ENCODE assay signal across 28 cellular contexts in genomic region chr15:51448592-51449494, GRCh38.
A peak's percentile ranks its signal among the peaks of the same experiment; 100 is the strongest.
DNase-seq lines count a peak whose midpoint lies in the region; ATAC-seq, FAIRE-seq and TF ChIP-seq lines count a peak whose summit lies in the region.
"Had no signal": no experiment of that assay in that cellular context is flagged by ENCODE, and none has a peak within 500 bp of the region (broad histone marks: within the 10 kb centered on the region; RNA-seq: fewer than 3 reads in every experiment).

No MANE protein-coding gene starts in this region.

- H2AK5ac ChIP-seq in IMR-90 (ENCODE audit: low read depth, low read length), result no peak overlapping the region

- H3K36me3 ChIP-seq in IMR-90 (ENCODE audit: control insufficient read depth, insufficient read depth, low read length) (0 out of 2 replicates have a peak, but pooled peaks cover 3% of the 10 kb centered on the region), ovary (no peaks in the 10 kb centered on the region)
- H3K36me3 ChIP-seq: uterus had no signal

- H3K56ac ChIP-seq in IMR-90 (ENCODE audit: extremely low read depth, insufficient read depth, low read length), result no peak overlapping the region

- H4K91ac ChIP-seq in IMR-90 (ENCODE audit: insufficient read depth, low read depth, low read length), result no peak overlapping the region

- H3K18ac ChIP-seq in IMR-90 (ENCODE audit: low read depth, low read length), result no peak overlapping the region

- no peak overlapping the region for H2AFZ ChIP-seq in IMR-90 (replicated peaks; ENCODE audit: low read length, poor library complexity)

- intact Hi-C loops in IMR-90 (cut with micrococcal nuclease) (no loop called here), ovary (cut with DNase I) (no loop called here)

- H3K14ac ChIP-seq in IMR-90 (replicated peaks; ENCODE audit: low read depth, low read length), result no peak overlapping the region

- H2BK120ac ChIP-seq in IMR-90 (ENCODE audit: low read depth, low read length), result no peak overlapping the region

- no peak overlapping the region for H2BK15ac ChIP-seq in IMR-90 (ENCODE audit: low read depth, low read length)

- 81% methylated on average over 7 of the region's 7 CpGs for WGBS in A549 (ENCODE audit: missing lambda C conversion rate)
- 92% methylated on average over 2 of the region's 7 CpGs; no CpG with 5 or more reads in 1 of the 2 experiments for WGBS in IMR-90 (ENCODE audit: extremely low coverage in 2 of 2, insufficient read length in 1 of 2), 2 experiments
- WGBS in ovary, 3 donors, result 65 to 73% (median 66%) methylated on average over 7 of the region's 7 CpGs

- no peak overlapping the region for H2AK9ac ChIP-seq in IMR-90 (replicated peaks; ENCODE audit: low read depth, low read length, poor library complexity)

- POLR2A ChIA-PET in A549 (lab: Yijun Ruan, JAX), result no interaction called here
- POLR2A ChIA-PET in IMR-90 (lab: Charles Lee; ENCODE audit: unreplicated experiment), result no interaction called here

- in situ Hi-C loops in IMR-90 (cut with MboI; ENCODE audit: low sequenced_read_pairs), result no loop called here

- H3K4me3 ChIP-seq in A549, result no peak overlapping the region
- no peak overlapping the region for H3K4me3 ChIP-seq in IMR-90 (ENCODE audit: insufficient read depth, low read depth, low read length)
- H3K4me3 ChIP-seq in fibroblast of mammary gland (ENCODE audit: control insufficient read depth, low read depth, low read length), result no peak overlapping the region
- H3K4me3 ChIP-seq in ovary, result no peak overlapping the region
- H3K4me3 ChIP-seq: pancreas, smooth muscle cell, thoracic aorta, uterus had no signal

- DNase-seq in A549 (ENCODE audit: low read depth in 1 of 2, low spot score in 1 of 2), result no peak
- peak; percentile 10 for DNase-seq in IMR-90
- DNase-seq in amniotic epithelial cell (ENCODE audit: low read depth), result peak; percentile 89
- DNase-seq in fibroblast of mammary gland (ENCODE audit: low read depth), result peak; percentile 6
- no peak for DNase-seq in NCI-H1417 (lab: John Stamatoyannopoulos, UW)
- DNase-seq in ovary, result no peak
- DNase-seq: activated gamma-delta T cell treated with Interleukin-2 at 50 U/mL for 16 hours; activated naive CD8-positive, alpha-beta T cell treated with anti-CD3 and anti-CD28 coated beads, Interleukin-2, amount 50 U/mL, for 24 hours; activated T-cell treated with anti-CD3 and anti-CD28 coated beads, Interleukin-2, amount 50 U/mL, for 24 hours; CD4-positive, alpha-beta T cell; DMS79 treated with DMSO at 0.1 percent for 48 hours; GF-D8; hypothalamus; KG1; left colon; MM.1S; NCI-H510A; nephron progenitor cell; pancreas; stimulated activated CD4-positive, alpha-beta T cell treated with anti-CD3 and anti-CD28 coated beads, Interleukin-1b, Interleukin-23, amount 100 ng/mL, for 48 hours; T-cell; uterus had no signal

- peak overlapping the region; percentile 31; the same call in 2 of the 3 replicates for H3K4me2 ChIP-seq in A549
- H3K4me2 ChIP-seq in IMR-90 (ENCODE audit: low read depth, low read length), result no peak overlapping the region
- H3K4me2 ChIP-seq: smooth muscle cell had no signal

- no peak overlapping the region for H4K5ac ChIP-seq in IMR-90 (ENCODE audit: low read depth, low read length)

- TF ChIP-seq CTCF in A549 (IDR thresholded peaks at IDR 0.05), result no peak
- TF ChIP-seq CTCF in IMR-90 (conservative IDR thresholded peaks at IDR 0.05; ENCODE audit: low read depth, low read length), result no peak
- TF ChIP-seq CTCF in fibroblast of mammary gland (conservative IDR thresholded peaks at IDR 0.05; ENCODE audit: control insufficient read depth, insufficient read depth, low read depth, low read length), result no peak
- TF ChIP-seq CTCF in ovary (IDR thresholded peaks at IDR 0.05), result no peak

- H3K9me3 ChIP-seq in A549 (no peaks in the 10 kb centered on the region), IMR-90 (ENCODE audit: control insufficient read depth, insufficient read depth, low read length) (no peaks in the 10 kb centered on the region), ovary (no peaks in the 10 kb centered on the region)
- H3K9me3 ChIP-seq: pancreas, thoracic aorta, uterus had no signal

- no peak overlapping the region for H3K4ac ChIP-seq in IMR-90 (ENCODE audit: low read depth, low read length)

- H3K23ac ChIP-seq in IMR-90 (ENCODE audit: low read depth, low read length), result no peak overlapping the region; the same call in 1 of the 2 replicates

- no peak for TF ChIP-seq RAD21 in A549 (conservative IDR thresholded peaks at IDR 0.05 in 1 of 2, IDR thresholded peaks at IDR 0.05 in 1 of 2)
- TF ChIP-seq RAD21 in IMR-90 (IDR thresholded peaks at IDR 0.05; ENCODE audit: low read length), result no peak

- no peaks in the 10 kb centered on the region for H3K79me1 ChIP-seq in IMR-90 (ENCODE audit: low read depth in 1 of 2, low read length in 2 of 2)

- H3K4me1 ChIP-seq in A549 (peaks cover 22% of the 10 kb centered on the region), IMR-90 (ENCODE audit: control insufficient read depth, insufficient read depth, low read length) (0 out of 2 replicates have a peak, but pooled peaks cover 2% of the 10 kb centered on the region), ovary (ENCODE audit: insufficient read depth) (no peaks in the 10 kb centered on the region)
- H3K4me1 ChIP-seq: pancreas, uterus had no signal

- dilution Hi-C loops in IMR-90 (cut with HindIII; ENCODE audit: low sequenced_read_pairs, unreplicated experiment), result no loop called here

- peaks cover 2% of the 10 kb centered on the region for H3K9me1 ChIP-seq in IMR-90 (ENCODE audit: insufficient read depth, low read length)

- no peaks in the 10 kb centered on the region for H4K20me1 ChIP-seq in IMR-90 (ENCODE audit: insufficient read depth, low read length)

- FAIRE-seq in A549 (lab: Jason Lieb, UNC), result peak; percentile 83
- FAIRE-seq: A204.1, pancreas had no signal

- CTCF ChIA-PET in A549 (lab: Yijun Ruan, JAX), result interaction anchor here (0.8 to 1.5 kb wide), 3 partner anchors 10 to 35 kb away, joined by 3 read pairs; no protein-coding TSS in a partner anchor
- CTCF ChIA-PET in IMR-90 (lab: Yijun Ruan, JAX), result no interaction called here

- no peak overlapping the region for H2BK20ac ChIP-seq in IMR-90 (ENCODE audit: low read depth, low read length)

- H3K9ac ChIP-seq in IMR-90 (ENCODE audit: low read depth, low read length), result no peak overlapping the region

- no peak overlapping the region for H4K8ac ChIP-seq in IMR-90 (ENCODE audit: low read depth in 2 of 2, low read length in 2 of 2)

- TF ChIP-seq EP300 in A549 (IDR thresholded peaks at IDR 0.05) (no peak), ovary (IDR thresholded peaks at IDR 0.05) (no peak)

- no peak for ATAC-seq in A549
- peak; percentile 69 for ATAC-seq in IMR-90 (ENCODE audit: low read depth)
- ATAC-seq in GM21825 (IDR thresholded peaks at IDR 0.05; ENCODE audit: unreplicated experiment), result no peak
- ATAC-seq in GM19035 (IDR thresholded peaks at IDR 0.05; ENCODE audit: unreplicated experiment), result no peak
- ATAC-seq: activated naive CD8-positive, alpha-beta T cell treated with anti-CD3 and anti-CD28 coated beads, Interleukin-2, amount 50 U/mL, for 24 hours; left colon; T-cell had no signal

- H3K27me3 ChIP-seq in IMR-90 (ENCODE audit: control insufficient read depth, insufficient read depth, low read length) (no peaks in the 10 kb centered on the region), ovary (no peaks in the 10 kb centered on the region)
- H3K27me3 ChIP-seq: pancreas, uterus had no signal

- no peak for TF ChIP-seq POLR2A in A549 (IDR thresholded peaks at IDR 0.05; ENCODE audit: low read length)
- TF ChIP-seq POLR2A in IMR-90 (IDR thresholded peaks at IDR 0.05; ENCODE audit: low read depth, low read length), result no peak
- TF ChIP-seq POLR2A in ovary (IDR thresholded peaks at IDR 0.05), result no peak

- H3K27ac ChIP-seq in A549 (no peak overlapping the region), IMR-90 (ENCODE audit: insufficient read depth, low read length) (no peak overlapping the region), ovary (no peak overlapping the region)
- H3K27ac ChIP-seq: RWPE1, thoracic aorta, uterus had no signal

- no peak overlapping the region for H2BK5ac ChIP-seq in IMR-90 (ENCODE audit: low read depth, low read length, poor library complexity, severe bottlenecking)

- BruUV-seq in IMR-90 (replicated peaks; lab: Mats Ljungman, UMichigan), result no TSS peak

TF ChIP-seq in A549, 52 proteins besides CTCF, POLR2A, EP300 and RAD21:
- no peak for TF ChIP-seq SREBF2 (IDR thresholded peaks at IDR 0.05)
- peak; percentile 74 for TF ChIP-seq MAFK (IDR thresholded peaks at IDR 0.05; ENCODE audit: partially characterized antibody)

TF ChIP-seq in IMR-90, 13 proteins besides CTCF, POLR2A, EP300 and RAD21:
- TF ChIP-seq MAFK (IDR thresholded peaks at IDR 0.05; ENCODE audit: low read depth, low read length), result peak; percentile 57
- no peak for TF ChIP-seq SMC3 (IDR thresholded peaks at IDR 0.05; ENCODE audit: low read depth, low read length)
- no peak for TF ChIP-seq USF2 (IDR thresholded peaks at IDR 0.05; ENCODE audit: low read depth, low read length)

Comparison
In these comparisons a context has a peak if more than half of its experiments do, and no peak if none do; other contexts are left out.
1. DNase-seq: peak in IMR-90 (single experiment), amniotic epithelial cell (single experiment) and fibroblast of mammary gland (single experiment); none in A549 (0 of 2), NCI-H1417 (0 of 3) and ovary (0 of 5).